Comparison of ENCODE assay signal across 13 cellular contexts in genomic region chr20:57476073-57476526, GRCh38. TPM values are rescaled to one million over a fixed set of nuclear protein-coding genes. Genes with fewer than 3 reads are reported as not detected.
DNase-seq lines count a peak whose midpoint lies in the region; ATAC-seq, FAIRE-seq and TF ChIP-seq lines count a peak whose summit lies in the region.
"Had no signal": no experiment of that assay in that cellular context is flagged by ENCODE, and none has a peak within 500 bp of the region (broad histone marks: within the 10 kb centered on the region; RNA-seq: fewer than 3 reads in every experiment).

No MANE protein-coding gene starts in this region.

- peaks cover 58% of the 10 kb centered on the region for H3K4me1 Mint-ChIP-seq in stimulated activated naive CD8-positive, alpha-beta T cell treated with anti-CD3 and anti-CD28 coated beads, Interleukin-15, amount 100 ng/mL, for 72 hours

- H3K4me3 ChIP-seq in K562 (no peak overlapping the region), upper lobe of right lung (no peak overlapping the region), thyroid gland (replicated peaks in 1 of 3) (no peak overlapping the region), GM23248 (no peak overlapping the region)

- no peaks in the 10 kb centered on the region for H3K9me1 ChIP-seq in K562 (ENCODE audit: control insufficient read depth, insufficient read depth, low read length)

- H2AFZ ChIP-seq in K562 (ENCODE audit: low read depth, low read length) (peak overlapping the region; percentile 18; the same call in 1 of the 2 replicates), GM23248 (no peak overlapping the region)

- H3K9me3 ChIP-seq in K562 (replicated peaks; ENCODE audit: control insufficient read depth, insufficient read depth, low read depth, low read length) (no peaks in the 10 kb centered on the region), upper lobe of right lung (no peaks in the 10 kb centered on the region), thyroid gland (no peaks in the 10 kb centered on the region), GM23248 (ENCODE audit: low read depth) (no peaks in the 10 kb centered on the region)

- peak; percentile 37 for FAIRE-seq in K562 (lab: Jason Lieb, UNC)
- FAIRE-seq: endometrium had no signal

- BruUV-seq in K562 (replicated peaks; lab: Mats Ljungman, UMichigan) = no TSS peak

- H4K20me1 ChIP-seq in K562 (replicated peaks; ENCODE audit: control insufficient read depth, insufficient read depth, low read length) (no peaks in the 10 kb centered on the region), GM23248 (ENCODE audit: insufficient read depth) (no peaks in the 10 kb centered on the region)

- POLR2A ChIA-PET in K562 (lab: Yijun Ruan, JAX) = interaction anchor here (1.2 kb wide), 1 partner anchor 9 kb away, joined by 4 read pairs; no protein-coding TSS in a partner anchor

- H3K27me3 ChIP-seq in K562 (ENCODE audit: control insufficient read depth in 2 of 2, insufficient read depth in 2 of 2, low read length in 2 of 2) (no peaks in the 10 kb centered on the region), upper lobe of right lung (peaks cover 14% of the 10 kb centered on the region), thyroid gland (no peaks in the 10 kb centered on the region), GM23248 (replicated peaks; ENCODE audit: insufficient read depth) (peaks cover 60% of the 10 kb centered on the region)

- peak; percentile 55 for ATAC-seq in stimulated activated naive CD8-positive, alpha-beta T cell treated with anti-CD3 and anti-CD28 coated beads, Interleukin-15, Interleukin-2, amounts not matched to agents 100 U/mL and 50 U/mL, for 24 hours
- no peak for ATAC-seq in stimulated activated naive CD8-positive, alpha-beta T cell treated with anti-CD3 and anti-CD28 coated beads, Interleukin-15, amount 100 ng/mL, for 72 hours
- peak; percentile 36 for ATAC-seq in HG03442 (IDR thresholded peaks at IDR 0.05; ENCODE audit: unreplicated experiment)
- ATAC-seq in K562 = peak; percentile 52
- ATAC-seq in upper lobe of right lung = no peak
- ATAC-seq: activated T-cell treated with anti-CD3 and anti-CD28 coated beads, Interleukin-2, amount 50 U/mL, for 4 hours had no signal

- H3K9me3 Mint-ChIP-seq in stimulated activated naive CD8-positive, alpha-beta T cell treated with anti-CD3 and anti-CD28 coated beads, Interleukin-15, amount 100 ng/mL, for 72 hours = no peaks in the 10 kb centered on the region
- H3K9me3 Mint-ChIP-seq: activated T-cell treated with anti-CD3 and anti-CD28 coated beads, Interleukin-2, amount 50 U/mL, for 4 hours; mesothelial cell of epicardium had no signal

- intact Hi-C loops in K562 (cut with micrococcal nuclease) = no loop called here
- intact Hi-C loops in upper lobe of right lung (cut with DNase I) = no loop called here
- intact Hi-C loops in thyroid gland (cut with DNase I) = no loop called here

- CTCF ChIA-PET in K562 (lab: Yijun Ruan, JAX; ENCODE audit: low intra/inter-chr PET ratio) = no interaction called here

- H3K79me2 ChIP-seq in K562 (ENCODE audit: control insufficient read depth, insufficient read depth, low read length) (no peaks in the 10 kb centered on the region), GM23248 (ENCODE audit: insufficient read depth) (no peaks in the 10 kb centered on the region)

- H3K36me3 ChIP-seq in K562 (ENCODE audit: control insufficient read depth, insufficient read depth, low read length) = no peaks in the 10 kb centered on the region
- H3K36me3 ChIP-seq in upper lobe of right lung = no peaks in the 10 kb centered on the region
- no peaks in the 10 kb centered on the region for H3K36me3 ChIP-seq in thyroid gland
- no peaks in the 10 kb centered on the region for H3K36me3 ChIP-seq in GM23248 (ENCODE audit: low read depth)

- no peak for TF ChIP-seq EP300 in K562 (IDR thresholded peaks at IDR 0.05; ENCODE audit: low read length)

- H3K27ac ChIP-seq in K562 (ENCODE audit: extremely low read depth, low read depth, low read length) (no peak overlapping the region), upper lobe of right lung (no peak overlapping the region), thyroid gland (no peak overlapping the region), GM23248 (no peak overlapping the region)

- WGBS in K562 (ENCODE audit: insufficient coverage, low coverage, missing lambda C conversion rate) = 27% methylated on average over 6 of the region's 6 CpGs
- WGBS in thyroid gland, 2 donors = 49 to 50% methylated on average over 6 of the region's 6 CpGs
- WGBS in GM23248 (ENCODE audit: low coverage in 1 of 2, low lambda C conversion rate in 2 of 2, missing lambda C conversion rate in 2 of 2), 2 experiments = 51 to 59% methylated on average over 6 of the region's 6 CpGs

- no peaks in the 10 kb centered on the region for H3K27me3 Mint-ChIP-seq in stimulated activated naive CD8-positive, alpha-beta T cell treated with anti-CD3 and anti-CD28 coated beads, Interleukin-15, amount 100 ng/mL, for 72 hours

- H3K4me1 ChIP-seq in K562 (replicated peaks in 1 of 2; ENCODE audit: control insufficient read depth in 2 of 2, insufficient read depth in 2 of 2, low read length in 2 of 2) (peaks cover 10 to 31% of the 10 kb centered on the region in 2 experiments; a peak in 4 of 5 replicates), upper lobe of right lung (peaks cover 14% of the 10 kb centered on the region), thyroid gland (peaks cover 0 to 5% of the 10 kb centered on the region in 2 donors), GM23248 (ENCODE audit: insufficient read depth) (no peaks in the 10 kb centered on the region)

- H3K27ac Mint-ChIP-seq in stimulated activated naive CD8-positive, alpha-beta T cell treated with anti-CD3 and anti-CD28 coated beads, Interleukin-15, amount 100 ng/mL, for 72 hours = peak overlapping the region in 1 of 2 donors; percentile 27
- H3K27ac Mint-ChIP-seq: mesothelial cell of epicardium had no signal

- no peak overlapping the region for H3K9ac ChIP-seq in K562 (ENCODE audit: insufficient read depth in 1 of 2, low read depth in 2 of 2, low read length in 2 of 2)
- H3K9ac ChIP-seq in GM23248 = no peak overlapping the region

- in situ Hi-C loops in K562 (cut with MboI) = no loop called here
- in situ Hi-C loops in GM23248 (cut with MboI) = loop anchor here (10.0 to 25.0 kb wide), 2 partner anchors 91 to 389 kb away; no protein-coding TSS in a partner anchor

- TF ChIP-seq CTCF in K562 (IDR thresholded peaks at IDR 0.05 in 2 of 3, conservative IDR thresholded peaks at IDR 0.05 in 1 of 3; ENCODE audit: insufficient read depth in 2 of 3, low read depth in 1 of 3, low read length in 3 of 3) = no peak
- no peak for TF ChIP-seq CTCF in upper lobe of right lung (IDR thresholded peaks at IDR 0.05)
- TF ChIP-seq CTCF in thyroid gland (IDR thresholded peaks at IDR 0.05) = no peak

- TF ChIP-seq POLR2A in K562 (conservative IDR thresholded peaks at IDR 0.05) (no peak), thyroid gland (IDR thresholded peaks at IDR 0.05) (no peak)

- TF ChIP-seq RAD21 in K562 (CRISPR knock-in tag; conservative IDR thresholded peaks at IDR 0.05 in 1 of 2, IDR thresholded peaks at IDR 0.05 in 1 of 2) = no peak

- H3K4me2 ChIP-seq in K562 (ENCODE audit: insufficient read depth, low read length) (no peak overlapping the region), GM23248 (ENCODE audit: unreplicated experiment) (no peak overlapping the region)

- H3K9me2 ChIP-seq in GM23248 (ENCODE audit: insufficient read depth) = no peaks in the 10 kb centered on the region

- DNase-seq in stimulated activated naive CD8-positive, alpha-beta T cell treated with anti-CD3 and anti-CD28 coated beads, Interleukin-15, Interleukin-2, amounts not matched to agents 100 U/mL and 50 U/mL, for 24 hours = peak; percentile 25
- no peak for DNase-seq in stimulated activated naive CD8-positive, alpha-beta T cell treated with anti-CD3 and anti-CD28 coated beads, Interleukin-15, amount 100 ng/mL, for 72 hours
- DNase-seq in K562 (ENCODE audit: extremely low read depth in 1 of 4, low spot score in 3 of 4) (no peak), upper lobe of right lung (peak; percentile 18), thyroid gland (no peak), GM23248 (no peak)
- DNase-seq in activated CD4-positive, alpha-beta T cell treated with anti-CD3 and anti-CD28 coated beads, Interleukin-2, amount 50 U/mL, for 1 hour = no peak
- DNase-seq: activated T-cell treated with anti-CD3 and anti-CD28 coated beads, Interleukin-2, amount 50 U/mL, for 4 hours; SHP77 had no signal

- H3K4me3 Mint-ChIP-seq in stimulated activated naive CD8-positive, alpha-beta T cell treated with anti-CD3 and anti-CD28 coated beads, Interleukin-15, amount 100 ng/mL, for 72 hours = no peak overlapping the region
- H3K4me3 Mint-ChIP-seq: activated T-cell treated with anti-CD3 and anti-CD28 coated beads, Interleukin-2, amount 50 U/mL, for 4 hours; mesothelial cell of epicardium had no signal

- H3F3A ChIP-seq in GM23248 (ENCODE audit: insufficient read depth) = no peaks in the 10 kb centered on the region

TF ChIP-seq in K562, 482 proteins besides CTCF, POLR2A, EP300 and RAD21 (continues in another document):
- TF ChIP-seq FOXK1 (CRISPR knock-in tag; IDR thresholded peaks at IDR 0.05; ENCODE audit: borderline replicate concordance) = no peak
- no peak for TF ChIP-seq MAFK (IDR thresholded peaks at IDR 0.05; ENCODE audit: low read length)
- TF ChIP-seq TSC22D4 (tag; IDR thresholded peaks at IDR 0.05) = no peak
- no peak for TF ChIP-seq NR1H2 (CRISPR knock-in tag; IDR thresholded peaks at IDR 0.05)
- no peak for TF ChIP-seq GTF2F1 (IDR thresholded peaks at IDR 0.05; ENCODE audit: low read depth, low read length)

RNA-seq across cellular contexts. Expression of gene CTCFL, which starts 48.8 kb away (rescaled TPM):
- total RNA-seq in K562 (2011; cell fraction: chromatin; rRNA removed; ENCODE audit: low replicate concordance) = 102 and 125 TPM in 2 replicates
- 77.5 and 83.4 TPM in 2 replicates for total RNA-seq in K562 (2011; cell fraction: nucleolus; rRNA removed)
- total RNA-seq in K562 (2011; cell fraction: nucleoplasm; rRNA removed) = 85.3 and 118 TPM in 2 replicates
- 120 and 126 TPM in 2 replicates for total RNA-seq in K562 (2014; rRNA removed)
- 111 and 112 TPM in 2 replicates for total RNA-seq in K562 (2014; rRNA removed; fragmentation: Illumina TruSeq; extraction: Trizol)
- total RNA-seq in K562 (2015; rRNA removed; fragmentation: Illumina TruSeq; extraction: Trizol) = 80.9 and 89.1 TPM in 2 replicates
- total RNA-seq in K562 (2021) = 122 and 124 TPM in 2 replicates
- 188 and 206 TPM in 2 replicates for polyA plus RNA-seq in K562 (2011; rRNA removed)
- polyA plus RNA-seq in K562 (2011; cell fraction: cytosol; rRNA removed) = 125 and 152 TPM in 2 replicates
- 92.0 and 115 TPM in 2 replicates for polyA plus RNA-seq in K562 (2011; cell fraction: nucleus; rRNA removed)
- 72.2 and 120 TPM in 2 replicates for polyA plus RNA-seq in K562 (2012)
- polyA plus RNA-seq in K562 (2014; fragmentation: Illumina TruSeq; extraction: Trizol) = 137 and 177 TPM in 2 replicates
- 10 to 100 TPM; 42.4 to 62.7 TPM for polyA plus RNA-seq in K562 (2014; fragmentation: Nextera tagmentation; extraction: Ambion mirVana)
- polyA plus RNA-seq in K562 (2014; rRNA removed) = 100 and 122 TPM in 2 replicates
- polyA minus RNA-seq in K562 (2011; rRNA and poly(A)+ RNA removed) = 265 and 279 TPM in 2 replicates
- polyA minus RNA-seq in K562 (2011; cell fraction: cytosol; rRNA and poly(A)+ RNA removed) = 117 and 124 TPM in 2 replicates
- 39.4 and 86.3 TPM in 2 replicates for polyA minus RNA-seq in K562 (2011; cell fraction: nucleus; rRNA and poly(A)+ RNA removed)
- not detected for total RNA-seq in upper lobe of right lung
- total RNA-seq in thyroid gland = under 1 TPM in 2 of 4 donors, not detected in 2; 0.13 to 0.46 TPM
- total RNA-seq in GM23248 (2014; rRNA removed; shearing (Covaris generic)) = not detected in 2 replicates
- not detected in 2 replicates for polyA plus RNA-seq in GM23248 (2016; fragmentation: Nextera tagmentation; extraction: Ambion mirVana)
- polyA plus RNA-seq: BJ had no signal

Comparison
In these comparisons a context has a peak if more than half of its experiments do, and no peak if none do; other contexts are left out.
1. ATAC-seq: peak in stimulated activated naive CD8-positive, alpha-beta T cell treated with anti-CD3 and anti-CD28 coated beads, Interleukin-15, Interleukin-2, amounts not matched to agents 100 U/mL and 50 U/mL, for 24 hours (single experiment), HG03442 (single experiment) and K562 (single experiment); none in stimulated activated naive CD8-positive, alpha-beta T cell treated with anti-CD3 and anti-CD28 coated beads, Interleukin-15, amount 100 ng/mL, for 72 hours (single experiment) and upper lobe of right lung (single experiment).
2. DNase-seq: peak in stimulated activated naive CD8-positive, alpha-beta T cell treated with anti-CD3 and anti-CD28 coated beads, Interleukin-15, Interleukin-2, amounts not matched to agents 100 U/mL and 50 U/mL, for 24 hours (single experiment) and upper lobe of right lung (single experiment); none in stimulated activated naive CD8-positive, alpha-beta T cell treated with anti-CD3 and anti-CD28 coated beads, Interleukin-15, amount 100 ng/mL, for 72 hours (0 of 2), K562 (0 of 4), thyroid gland (0 of 2), GM23248 (single experiment) and activated CD4-positive, alpha-beta T cell treated with anti-CD3 and anti-CD28 coated beads, Interleukin-2, amount 50 U/mL, for 1 hour (single experiment).
3. RNA of gene CTCFL, which starts 48.8 kb away (total RNA-seq): 77.5 to 126 TPM in K562; 0.13 to 0.46 TPM in thyroid gland, not detected in upper lobe of right lung (single experiment) and not detected in GM23248; every median in the first group is over 10 times any median in the second.